ENCODE assay signal across 14 cellular contexts in the genomic region with DNA sequence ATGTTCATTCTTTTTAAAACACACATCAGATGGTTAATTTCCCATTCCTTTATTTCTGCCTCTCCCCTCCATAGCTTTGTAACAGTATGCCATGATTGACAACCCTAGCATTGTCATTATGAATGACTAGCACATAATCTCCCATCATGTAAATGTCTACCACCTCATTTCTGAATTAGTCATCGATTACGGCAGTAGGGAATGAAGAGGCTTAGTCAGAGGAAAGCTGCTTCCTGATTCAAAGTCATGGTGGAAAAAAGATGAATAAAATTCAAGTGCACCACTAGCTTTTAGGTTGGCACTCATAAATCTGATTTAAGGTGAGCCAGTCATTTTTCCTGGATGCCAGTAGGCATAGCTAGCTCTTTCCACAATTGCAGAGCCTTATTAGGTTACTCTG. TPM values are rescaled to one million over a fixed set of nuclear protein-coding genes. Genes with fewer than 3 reads are reported as not detected.
DNase-seq lines count a peak whose midpoint lies in the region; FAIRE-seq and TF ChIP-seq lines count a peak whose summit lies in the region.
"Had no signal": no experiment of that assay in that cellular context is flagged by ENCODE, and none has a peak within 500 bp of the region (broad histone marks: within the 10 kb centered on the region; RNA-seq: fewer than 3 reads in every experiment).

No MANE protein-coding gene starts in this region.

- H3K4me3 ChIP-seq in ACC112 (ENCODE audit: low read depth, low read length) (no peak overlapping the region), astrocyte (ENCODE audit: insufficient read depth, low read depth, low read length) (no peak overlapping the region), keratinocyte (ENCODE audit: control insufficient read depth in 2 of 3, extremely low read depth in 1 of 3, insufficient read depth in 2 of 3, low read depth in 1 of 3, low read length in 3 of 3) (no peak overlapping the region)
- H3K4me3 ChIP-seq: uterus had no signal

- H3K27ac ChIP-seq in ACC112 (ENCODE audit: low read depth, low read length) (no peak overlapping the region), astrocyte (ENCODE audit: low read depth, low read length) (peak overlapping the region; percentile 26), keratinocyte (ENCODE audit: control insufficient read depth, insufficient read depth, low read length) (peak overlapping the region; percentile 73), H9 (ENCODE audit: insufficient read length, low read depth, low read length) (no peak overlapping the region)
- H3K27ac ChIP-seq: uterus had no signal

- H3K14ac ChIP-seq in H9 (ENCODE audit: insufficient read depth, low read length) = no peak overlapping the region

- H2BK120ac ChIP-seq in H9 (ENCODE audit: low read depth, low read length, poor library complexity, severe bottlenecking) = no peak overlapping the region

- no CpG with 5 or more reads among the region's 2 CpGs for WGBS in H9 (ENCODE audit: extremely low coverage, insufficient read length, low lambda C conversion rate)

- H3K4me3 Mint-ChIP-seq in astrocyte (ENCODE audit: unreplicated experiment) (no peak overlapping the region), H9 (no peak overlapping the region)
- H3K4me3 Mint-ChIP-seq: natural killer cell had no signal

- H4K8ac ChIP-seq in H9 (replicated peaks; ENCODE audit: insufficient read length, low read depth, low read length) = no peak overlapping the region

- H2AFZ ChIP-seq in ACC112 (ENCODE audit: low read length, unreplicated experiment) (peak overlapping the region; percentile 59), astrocyte (ENCODE audit: low read depth, low read length) (no peak overlapping the region), keratinocyte (ENCODE audit: control insufficient read depth, low read length) (peak overlapping the region; percentile 76), H9 (ENCODE audit: low read length) (no peak overlapping the region)

- FAIRE-seq in astrocyte (lab: Jason Lieb, UNC) (peak; percentile 9), keratinocyte (lab: Jason Lieb, UNC) (peak; percentile 95)
- FAIRE-seq: endometrium had no signal

- no peak overlapping the region for H2AK5ac ChIP-seq in H9 (ENCODE audit: insufficient read length, low read length)

- DNase-seq in HPDE6-E6E7 (ENCODE audit: extremely low spot score) (peak; percentile 91), astrocyte (ENCODE audit: low read depth) (peak; percentile 78), keratinocyte (ENCODE audit: low read depth, low spot score) (peak; percentile 32), NCI-H2196 treated with DMSO at 0.1 percent for 48 hours (lab: John Stamatoyannopoulos, UW; ENCODE audit: unreplicated experiment) (no peak), medulla oblongata (ENCODE audit: extremely low spot score) (no peak), H9 (no peak), Kasumi-1 (lab: John Stamatoyannopoulos, UW) (no peak)
- DNase-seq: aorta, natural killer cell, NCI-H69, uterus had no signal

- H3K27me3 Mint-ChIP-seq in astrocyte (ENCODE audit: low read depth, unreplicated experiment) (peaks cover 7% of the 10 kb centered on the region), H9 (ENCODE audit: low read depth) (no peaks in the 10 kb centered on the region)

- no peak overlapping the region for H2BK5ac ChIP-seq in H9 (ENCODE audit: insufficient read length, low read length)

- H3K9me1 ChIP-seq in keratinocyte (ENCODE audit: control insufficient read depth, extremely low read depth, insufficient read depth, low read length) = no peaks in the 10 kb centered on the region

- H3K23me2 ChIP-seq in H9 (ENCODE audit: insufficient read length, low read depth, low read length, poor library complexity, severe bottlenecking) = no peaks in the 10 kb centered on the region

- H3K36me3 Mint-ChIP-seq in astrocyte (ENCODE audit: low read depth, unreplicated experiment) (peaks cover 1% of the 10 kb centered on the region), H9 (ENCODE audit: insufficient read depth in 1 of 3, low read depth in 3 of 3) (peaks cover 0 to 3% (median 0%) of the 10 kb centered on the region in 3 experiments; a peak in 3 of 7 replicates)
- H3K36me3 Mint-ChIP-seq: natural killer cell had no signal

- H2BK20ac ChIP-seq in H9 (ENCODE audit: low read depth, low read length, poor library complexity, severe bottlenecking) = no peak overlapping the region

- no peak overlapping the region for H3K9ac ChIP-seq in astrocyte (ENCODE audit: low read length)
- H3K9ac ChIP-seq in keratinocyte (ENCODE audit: control insufficient read depth, extremely low read depth, insufficient read depth, low read length) = no peak overlapping the region
- no peak overlapping the region for H3K9ac ChIP-seq in H9 (ENCODE audit: extremely low read depth, insufficient read length, low read length)

- H3K27ac Mint-ChIP-seq in astrocyte (ENCODE audit: unreplicated experiment) (no peak overlapping the region), H9 (no peak overlapping the region)
- H3K27ac Mint-ChIP-seq: natural killer cell had no signal

- peak overlapping the region; percentile 17 for H3K4me2 ChIP-seq in astrocyte (ENCODE audit: low read length)
- peak overlapping the region; percentile 39 for H3K4me2 ChIP-seq in keratinocyte (ENCODE audit: control insufficient read depth, extremely low read depth, insufficient read depth, low read depth, low read length)
- H3K4me2 ChIP-seq in H9 (ENCODE audit: insufficient read depth, insufficient read length, low read length) = no peak overlapping the region

- no peak overlapping the region for H3K18ac ChIP-seq in H9 (ENCODE audit: insufficient read length, low read depth, low read length)

- H3K79me2 ChIP-seq in ACC112 (ENCODE audit: control insufficient read depth, insufficient read depth, low read length, unreplicated experiment) = no peaks in the 10 kb centered on the region
- H3K79me2 ChIP-seq in astrocyte (ENCODE audit: insufficient read depth, low read length) = no peaks in the 10 kb centered on the region
- H3K79me2 ChIP-seq in keratinocyte (ENCODE audit: control insufficient read depth, insufficient read depth, low read length) = no peaks in the 10 kb centered on the region
- no peaks in the 10 kb centered on the region for H3K79me2 ChIP-seq in H9 (ENCODE audit: insufficient read depth, low read length)

- H3K9me3 ChIP-seq in astrocyte (ENCODE audit: insufficient read depth, low read depth, low read length) = no peaks in the 10 kb centered on the region
- no peaks in the 10 kb centered on the region for H3K9me3 ChIP-seq in keratinocyte (ENCODE audit: control insufficient read depth, low read depth, low read length)
- no peaks in the 10 kb centered on the region for H3K9me3 ChIP-seq in H9 (ENCODE audit: control insufficient read depth, low read depth, low read length)
- H3K9me3 ChIP-seq: uterus had no signal

- H3K27me3 ChIP-seq in ACC112 (ENCODE audit: insufficient read depth, low read length) (0 out of 2 replicates have a peak, but pooled peaks cover 3% of the 10 kb centered on the region), astrocyte (ENCODE audit: insufficient read depth, low read length) (no peaks in the 10 kb centered on the region), keratinocyte (ENCODE audit: control insufficient read depth, extremely low read depth, insufficient read depth, low read length) (no peaks in the 10 kb centered on the region), H9 (ENCODE audit: insufficient read depth, low read length) (no peaks in the 10 kb centered on the region)
- H3K27me3 ChIP-seq: uterus had no signal

- TF ChIP-seq CTCF in astrocyte (IDR thresholded peaks at IDR 0.05; ENCODE audit: insufficient read depth, low read depth, low read length) = no peak
- no peak for TF ChIP-seq CTCF in keratinocyte (optimal IDR thresholded peaks at IDR 0.05 in 1 of 3, IDR thresholded peaks at IDR 0.05 in 1 of 3, conservative IDR thresholded peaks at IDR 0.05 in 1 of 3; ENCODE audit: extremely low read depth in 1 of 3, insufficient read depth in 2 of 3, low read length in 3 of 3)
- no peak for TF ChIP-seq CTCF in H9 (conservative IDR thresholded peaks at IDR 0.05)

- no peak overlapping the region for H3K23ac ChIP-seq in H9 (ENCODE audit: insufficient read length, low read depth, low read length)

- H3K36me3 ChIP-seq in ACC112 (ENCODE audit: insufficient read depth, low read length) = no peaks in the 10 kb centered on the region
- no peaks in the 10 kb centered on the region for H3K36me3 ChIP-seq in astrocyte (ENCODE audit: insufficient read depth, low read length)
- no peaks in the 10 kb centered on the region for H3K36me3 ChIP-seq in keratinocyte (ENCODE audit: control insufficient read depth in 2 of 2, extremely low read depth in 1 of 2, insufficient read depth in 2 of 2, low read length in 2 of 2)
- H3K36me3 ChIP-seq: uterus had no signal

- H2BK12ac ChIP-seq in H9 (ENCODE audit: insufficient read length, low read depth, low read length) = no peak overlapping the region

- H3K4me1 ChIP-seq in ACC112 (ENCODE audit: control insufficient read depth, insufficient read depth, low read length, unreplicated experiment) (peaks cover 8% of the 10 kb centered on the region), astrocyte (ENCODE audit: insufficient read depth, low read length) (peaks cover 13% of the 10 kb centered on the region), keratinocyte (ENCODE audit: control insufficient read depth, extremely low read depth, insufficient read depth, low read length) (peaks cover 19% of the 10 kb centered on the region), H9 (ENCODE audit: insufficient read depth, low read length) (no peaks in the 10 kb centered on the region)
- H3K4me1 ChIP-seq: uterus had no signal

- H3K56ac ChIP-seq in H9 (ENCODE audit: insufficient read length, low read depth, low read length) = no peak overlapping the region

- no peak overlapping the region for H3K4ac ChIP-seq in H9 (ENCODE audit: low read depth, low read length)

- H3K79me1 ChIP-seq in H9 (ENCODE audit: insufficient read depth, low read depth, low read length, poor library complexity, severe bottlenecking) = no peaks in the 10 kb centered on the region

- dilution Hi-C loops in keratinocyte (cut with MboI; ENCODE audit: extremely low pct_ligation_motif_present, low sequenced_read_pairs) = no loop called here

- no peak overlapping the region for H4K5ac ChIP-seq in H9 (ENCODE audit: insufficient read length, low read depth, low read length)

- H3K9me3 Mint-ChIP-seq in astrocyte (ENCODE audit: unreplicated experiment) (no peaks in the 10 kb centered on the region), H9 (peaks cover 3% of the 10 kb centered on the region in 2 experiments; a peak in 4 of 5 replicates)
- H3K9me3 Mint-ChIP-seq: natural killer cell had no signal

- no peak overlapping the region for H3T11ph ChIP-seq in H9 (ENCODE audit: low read length)

- H2BK15ac ChIP-seq in H9 (ENCODE audit: low read depth, low read length) = no peak overlapping the region

- H3K4me1 Mint-ChIP-seq in astrocyte (ENCODE audit: low read depth, unreplicated experiment) (peaks cover 8% of the 10 kb centered on the region), H9 (no peaks in the 10 kb centered on the region)
- H3K4me1 Mint-ChIP-seq: natural killer cell had no signal

- H4K91ac ChIP-seq in H9 (ENCODE audit: insufficient read length, low read depth, low read length) = no peak overlapping the region

- H4K20me1 ChIP-seq in astrocyte (ENCODE audit: insufficient read depth, low read length) (no peaks in the 10 kb centered on the region), keratinocyte (ENCODE audit: control insufficient read depth, extremely low read depth, insufficient read depth, low read length) (no peaks in the 10 kb centered on the region), H9 (ENCODE audit: control insufficient read depth, insufficient read depth, insufficient read length) (no peaks in the 10 kb centered on the region)

RNA-seq across cellular contexts. Expression of gene ACMSD, which starts 19.1 kb away (rescaled TPM):
- not detected in 2 replicates for total RNA-seq in astrocyte
- not detected in 3 replicates for polyA plus RNA-seq in keratinocyte
- not detected for polyA plus RNA-seq in keratinocyte (2011; ENCODE audit: low read depth)
- polyA plus RNA-seq in keratinocyte (2011; cell fraction: cytosol; rRNA removed) = not detected in 2 replicates
- polyA plus RNA-seq in keratinocyte (2011; cell fraction: nucleus; rRNA removed) = not detected in 2 replicates
- polyA plus RNA-seq in keratinocyte (2012; ENCODE audit: low replicate concordance) = not detected in 2 replicates
- polyA minus RNA-seq in keratinocyte = not detected in 3 replicates
- not detected for polyA minus RNA-seq in keratinocyte (2011; cell fraction: cytosol; rRNA and poly(A)+ RNA removed)
- polyA minus RNA-seq in keratinocyte (2011; cell fraction: nucleus; rRNA and poly(A)+ RNA removed) = not detected in 2 replicates
- total RNA-seq in H9 (2021) = not detected in 2 replicates
- total RNA-seq: aorta, natural killer cell, uterus had no signal
- polyA plus RNA-seq: aorta, BJ had no signal

Comparison
In these comparisons a context has a peak if more than half of its experiments do, and no peak if none do; other contexts are left out.
1. H2AFZ ChIP-seq: peak in ACC112 (single experiment) and keratinocyte (single experiment); none in astrocyte (single experiment) and H9 (single experiment).
2. H3K27ac ChIP-seq: peak in astrocyte (single experiment) and keratinocyte (single experiment); none in ACC112 (single experiment) and H9 (single experiment).
3. DNase-seq: peak in HPDE6-E6E7 (single experiment), astrocyte (single experiment) and keratinocyte (single experiment); none in NCI-H2196 treated with DMSO at 0.1 percent for 48 hours (single experiment), medulla oblongata (single experiment), H9 (single experiment) and Kasumi-1 (0 of 2).